Comparison of ENCODE assay signal across 26 cellular contexts in the genomic region with DNA sequence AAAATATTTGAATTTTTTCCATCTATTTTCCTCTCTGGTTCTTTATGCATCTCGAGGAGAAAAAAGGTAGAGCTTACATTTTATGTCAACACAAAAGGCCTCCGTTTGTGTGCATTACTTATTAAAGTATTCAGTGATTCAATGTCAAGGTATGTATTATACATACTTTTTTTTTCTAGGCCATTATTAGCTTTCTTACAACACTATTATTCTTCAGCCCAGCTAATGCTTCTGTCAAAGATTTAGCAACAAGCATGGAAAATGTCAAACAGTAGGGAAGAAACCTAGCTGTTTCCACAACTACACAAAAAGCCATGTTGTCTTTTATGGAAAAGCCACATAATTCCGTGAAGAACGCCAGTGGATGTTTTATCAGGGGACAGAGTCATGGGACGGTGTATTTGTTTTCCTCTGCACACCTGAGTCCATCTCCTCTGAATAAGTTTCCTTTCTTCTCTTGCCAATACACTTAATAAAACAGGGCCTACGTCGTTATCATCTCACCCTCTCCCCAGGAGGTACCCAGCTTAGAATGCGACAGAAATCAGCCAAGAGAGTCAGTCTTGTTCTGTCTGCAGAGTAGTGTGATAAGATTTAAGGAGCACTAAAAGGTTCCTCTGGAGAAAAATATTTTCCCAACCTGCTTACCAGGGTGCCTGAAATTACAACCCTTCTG.
"Had no signal": no experiment of that assay in that cellular context is flagged by ENCODE, and none has a peak within 500 bp of the region (broad histone marks: within the 10 kb centered on the region; RNA-seq: fewer than 3 reads in every experiment).

No MANE protein-coding gene starts in this region.

- H3K4me1 ChIP-seq: breast epithelium, spleen, suprapubic skin, tibial artery, upper lobe of right lung had no signal

- H3K36me3 Mint-ChIP-seq: naive B cell, WTC11 had no signal

- H3K27me3 ChIP-seq: breast epithelium, hepatocyte, spleen, suprapubic skin, tibial artery, upper lobe of right lung had no signal

- H3K9me3 Mint-ChIP-seq: activated T-cell treated with anti-CD3 and anti-CD28 coated beads, Interleukin-2, amount 50 U/mL, for 4 hours; neural crest cell had no signal

- H3K4me1 Mint-ChIP-seq: activated CD4-positive, alpha-beta memory T cell treated with anti-CD3 and anti-CD28 coated beads, Interleukin-2, amount 10 ng/mL, durations not matched to agents 7 days and 5 days; activated CD4-positive, alpha-beta T cell treated with anti-CD3 and anti-CD28 coated beads, Interleukin-2, amount 10 ng/mL, durations not matched to agents 7 days and 5 days; activated T-helper 17 cell treated with anti-CD3 and anti-CD28 coated beads, Interleukin-2, amount 50 U/mL, for 72 hours; central memory CD8-positive, alpha-beta T cell; naive B cell; neural crest cell had no signal

- H3K27ac Mint-ChIP-seq: activated CD4-positive, alpha-beta memory T cell treated with anti-CD3 and anti-CD28 coated beads, Interleukin-2, amount 10 ng/mL, durations not matched to agents 7 days and 5 days; activated CD4-positive, alpha-beta T cell treated with anti-CD3 and anti-CD28 coated beads, Interleukin-2, amount 10 ng/mL, durations not matched to agents 7 days and 5 days; activated T-helper 17 cell treated with anti-CD3 and anti-CD28 coated beads, Interleukin-2, amount 50 U/mL, for 72 hours; dendritic cell treated with granulocyte-macrophage colony-stimulating factor and Interleukin-4, amounts not matched to agents 40 ng/mL and 50 ng/mL, for 4 days; WTC11 had no signal

- H3K9me3 ChIP-seq: breast epithelium, suprapubic skin, tibial artery, upper lobe of right lung had no signal

- H3K27ac ChIP-seq: breast epithelium, epithelial cell of prostate, hepatocyte, spleen, suprapubic skin, tibial artery, upper lobe of right lung had no signal

- H3K27me3 Mint-ChIP-seq: activated CD4-positive, alpha-beta memory T cell treated with anti-CD3 and anti-CD28 coated beads, Interleukin-2, amount 10 ng/mL, durations not matched to agents 7 days and 5 days; activated CD4-positive, alpha-beta T cell treated with anti-CD3 and anti-CD28 coated beads, Interleukin-2, amount 10 ng/mL, durations not matched to agents 7 days and 5 days; activated T-helper 17 cell treated with anti-CD3 and anti-CD28 coated beads, Interleukin-2, amount 50 U/mL, for 72 hours; dendritic cell treated with granulocyte-macrophage colony-stimulating factor and Interleukin-4, amounts not matched to agents 40 ng/mL and 50 ng/mL, for 4 days had no signal

- H3K4me3 Mint-ChIP-seq: activated CD4-positive, alpha-beta memory T cell treated with anti-CD3 and anti-CD28 coated beads, Interleukin-2, amount 10 ng/mL, durations not matched to agents 7 days and 5 days; activated CD4-positive, alpha-beta T cell treated with anti-CD3 and anti-CD28 coated beads, Interleukin-2, amount 10 ng/mL, durations not matched to agents 7 days and 5 days; activated T-cell treated with anti-CD3 and anti-CD28 coated beads, Interleukin-2, amount 50 U/mL, for 4 hours; activated T-helper 17 cell treated with anti-CD3 and anti-CD28 coated beads, Interleukin-2, amount 50 U/mL, for 72 hours; central memory CD8-positive, alpha-beta T cell; dendritic cell treated with granulocyte-macrophage colony-stimulating factor and Interleukin-4, amounts not matched to agents 40 ng/mL and 50 ng/mL, for 4 days; naive B cell; neural crest cell; WTC11 had no signal

- H3K4me3 ChIP-seq: breast epithelium, hepatocyte, spleen, suprapubic skin, tibial artery, upper lobe of right lung had no signal

- H3K36me3 ChIP-seq: breast epithelium, spleen, suprapubic skin, tibial artery, upper lobe of right lung had no signal

- DNase-seq: activated CD4-positive, alpha-beta memory T cell treated with anti-CD3 and anti-CD28 coated beads, Interleukin-2, amount 10 ng/mL, durations not matched to agents 7 days and 5 days; activated CD4-positive, alpha-beta T cell treated with anti-CD3 and anti-CD28 coated beads for 1 hour; activated CD4-positive, alpha-beta T cell treated with anti-CD3 and anti-CD28 coated beads, Interleukin-2, amount 10 ng/mL, durations not matched to agents 7 days and 5 days; activated gamma-delta T cell treated with Interleukin-2 at 50 U/mL for 16 hours; activated naive CD4-positive, alpha-beta T cell treated with anti-CD3 and anti-CD28 coated beads, Interleukin-2, amount 50 U/mL, for 16 hours; activated T-cell treated with anti-CD3 and anti-CD28 coated beads, Interleukin-2, amount 50 U/mL, for 4 hours; amniotic stem cell; islet precursor cell; left ventricle myocardium superior; naive B cell; occipital lobe; right cardiac atrium; spleen; stimulated activated naive CD4-positive, alpha-beta T cell; T-helper 2 cell; tibial artery; upper lobe of right lung had no signal
